ENCODE assay signal across 12 cellular contexts in genomic region chr15:101183226-101183925, GRCh38.
DNase-seq lines count a peak whose midpoint lies in the region; ATAC-seq, FAIRE-seq and TF ChIP-seq lines count a peak whose summit lies in the region.
"Had no signal": no experiment of that assay in that cellular context is flagged by ENCODE, and none has a peak within 500 bp of the region (broad histone marks: within the 10 kb centered on the region; RNA-seq: fewer than 3 reads in every experiment).

No MANE protein-coding gene starts in this region.

- H3K27ac ChIP-seq in liver (ENCODE audit: low read depth in 1 of 2, low read length in 2 of 2) (peak overlapping the region; percentile 22 to 35), HepG2 (ENCODE audit: extremely low read length, insufficient read depth, low read length) (no peak overlapping the region), fibroblast of lung (ENCODE audit: insufficient read depth, low read length) (peak overlapping the region; percentile 64), brain microvascular endothelial cell (no peak overlapping the region)

- POLR2A ChIA-PET in HepG2 (lab: Yijun Ruan, JAX) = no interaction called here

- H3K4me2 ChIP-seq in HepG2 (ENCODE audit: low read depth, low read length) (no peak overlapping the region), fibroblast of lung (ENCODE audit: extremely low read depth, insufficient read depth, low read length) (peak overlapping the region; percentile 19)

- TF ChIP-seq EP300 in HepG2 (IDR thresholded peaks at IDR 0.05; ENCODE audit: low read depth in 2 of 2, low read length in 2 of 2) (no peak), HepG2 (CRISPR knock-in tag; IDR thresholded peaks at IDR 0.05; ENCODE audit: borderline replicate concordance) (no peak)

- no peak for FAIRE-seq in HepG2 (lab: Jason Lieb, UNC)
- no peak for FAIRE-seq in H54 (lab: Jason Lieb, UNC)

- intact Hi-C loops in HepG2 (cut with micrococcal nuclease; ENCODE audit: unreplicated experiment) = no loop called here

- no peak for DNase-seq in HepG2 (ENCODE audit: low spot score)
- peak in 1 of 2 donors; percentile 92 for DNase-seq in fibroblast of lung (ENCODE audit: low read depth in 2 of 2)
- peak; percentile 40 for DNase-seq in midbrain (lab: John Stamatoyannopoulos, UW)
- no peak for DNase-seq in NCI-H69 (lab: John Stamatoyannopoulos, UW)
- DNase-seq in H54 (ENCODE audit: insufficient read length, low spot score) = no peak
- no peak for DNase-seq in brain microvascular endothelial cell
- DNase-seq: activated CD4-positive, CD25-positive, alpha-beta regulatory T cell; DMS53; occipital lobe; transverse colon had no signal

- TF ChIP-seq POLR2A in HepG2 (IDR thresholded peaks at IDR 0.05; ENCODE audit: insufficient read depth in 1 of 2, low read depth in 2 of 2, low read length in 2 of 2) (no peak), H54 (IDR thresholded peaks at IDR 0.05; ENCODE audit: low read depth, low read length) (no peak)

- ATAC-seq in HepG2 (no peak), HG03460 (IDR thresholded peaks at IDR 0.05; ENCODE audit: unreplicated experiment) (no peak)

- H2AFZ ChIP-seq in HepG2 (ENCODE audit: low read length) (no peak overlapping the region), fibroblast of lung (ENCODE audit: low read length) (no peak overlapping the region)

- TF ChIP-seq CTCF in liver (IDR thresholded peaks at IDR 0.05; ENCODE audit: low read depth, low read length, missing input control) (no peak), HepG2 (CRISPR knock-in tag; IDR thresholded peaks at IDR 0.05) (no peak), fibroblast of lung (conservative IDR thresholded peaks at IDR 0.05 in 1 of 2, IDR thresholded peaks at IDR 0.05 in 1 of 2; ENCODE audit: low read depth in 1 of 2, low read length in 2 of 2) (no peak), brain microvascular endothelial cell (IDR thresholded peaks at IDR 0.05; ENCODE audit: low read depth, low read length, missing control alignments) (no peak)

- no peaks in the 10 kb centered on the region for H3K9me3 ChIP-seq in liver (ENCODE audit: control insufficient read depth in 4 of 4, low read length in 3 of 4)
- no peaks in the 10 kb centered on the region for H3K9me3 ChIP-seq in HepG2 (ENCODE audit: low read length)
- no peaks in the 10 kb centered on the region for H3K9me3 ChIP-seq in fibroblast of lung (ENCODE audit: control insufficient read depth, insufficient read depth, low read depth, low read length)
- H3K9me3 ChIP-seq: transverse colon had no signal

- BruUV-seq in HepG2 (replicated peaks; lab: Mats Ljungman, UMichigan) = no TSS peak

- H3K4me3 ChIP-seq in liver (ENCODE audit: low read depth in 1 of 3, low read length in 3 of 3) (no peak overlapping the region), HepG2 (replicated peaks in 1 of 3; ENCODE audit: insufficient read depth in 1 of 3, low read depth in 2 of 3, low read length in 3 of 3) (no peak overlapping the region), fibroblast of lung (replicated peaks in 1 of 4; ENCODE audit: control extremely low read depth in 1 of 4, insufficient read depth in 1 of 4, low read depth in 3 of 4, low read length in 4 of 4) (no peak overlapping the region), brain microvascular endothelial cell (ENCODE audit: low read depth, low read length) (no peak overlapping the region)
- H3K4me3 ChIP-seq: transverse colon had no signal

- H3K36me3 ChIP-seq in liver (ENCODE audit: control insufficient read depth in 4 of 4, insufficient read depth in 3 of 4, low read depth in 1 of 4, low read length in 3 of 4) (peaks cover 0 to 2% (median under 1%) of the 10 kb centered on the region in 4 donors), HepG2 (replicated peaks in 1 of 2; ENCODE audit: control insufficient read depth in 1 of 2, insufficient read depth in 2 of 2, low read length in 2 of 2) (peaks cover 2 to 25% of the 10 kb centered on the region in 2 experiments; a peak in 3 of 5 replicates), fibroblast of lung (ENCODE audit: control insufficient read depth, insufficient read depth, low read length) (peaks cover 4% of the 10 kb centered on the region), brain microvascular endothelial cell (replicated peaks) (peaks cover 14% of the 10 kb centered on the region)

- WGBS in liver = 80% methylated on average over 9 of the region's 9 CpGs
- WGBS in HepG2 (ENCODE audit: low lambda C conversion rate) = 95% methylated on average over 9 of the region's 9 CpGs

- H3K9ac ChIP-seq in liver (ENCODE audit: low read depth in 1 of 2, low read length in 2 of 2) (no peak overlapping the region), HepG2 (ENCODE audit: insufficient read depth, low read depth, low read length) (no peak overlapping the region), fibroblast of lung (ENCODE audit: insufficient read depth, low read length) (peak overlapping the region; percentile 27)

- in situ Hi-C loops in HepG2 (cut with HindIII; ENCODE audit: extremely low pct_ligation_motif_present, low pct_unique_long_range_greater_than_20kb) (no loop called here), brain microvascular endothelial cell (cut with HindIII; ENCODE audit: low pct_ligation_motif_present, low sequenced_read_pairs) (no loop called here)

- CTCF ChIA-PET in HepG2 (lab: Yijun Ruan, JAX; ENCODE audit: low intra/inter-chr PET ratio, low total read pairs) = no interaction called here

- H3K4me1 ChIP-seq in liver (ENCODE audit: control insufficient read depth in 4 of 4, insufficient read depth in 4 of 4, low read length in 3 of 4) (no peaks in the 10 kb centered on the region), HepG2 (ENCODE audit: insufficient read depth, low read length) (no peaks in the 10 kb centered on the region), fibroblast of lung (ENCODE audit: control insufficient read depth, extremely low read depth, insufficient read depth, low read length) (peaks cover 19% of the 10 kb centered on the region)

- no peaks in the 10 kb centered on the region for H3K27me3 ChIP-seq in liver (ENCODE audit: control insufficient read depth in 4 of 4, insufficient read depth in 4 of 4, low read length in 3 of 4)
- H3K27me3 ChIP-seq in HepG2 (ENCODE audit: control insufficient read depth in 1 of 2, insufficient read depth in 2 of 2, low read length in 2 of 2) = no peaks in the 10 kb centered on the region
- H3K27me3 ChIP-seq in fibroblast of lung (ENCODE audit: control insufficient read depth, insufficient read depth, low read length) = no peaks in the 10 kb centered on the region
- H3K27me3 ChIP-seq in brain microvascular endothelial cell (replicated peaks) = no peaks in the 10 kb centered on the region
- H3K27me3 ChIP-seq: transverse colon had no signal

- TF ChIP-seq RAD21 in liver (IDR thresholded peaks at IDR 0.05) (no peak), HepG2 (CRISPR knock-in tag; IDR thresholded peaks at IDR 0.05) (no peak)

- H3K79me2 ChIP-seq in HepG2 (ENCODE audit: insufficient read depth, low read length) (peaks cover 12% of the 10 kb centered on the region), fibroblast of lung (ENCODE audit: control insufficient read depth, insufficient read depth, low read length) (peaks cover 93% of the 10 kb centered on the region)

- H4K20me1 ChIP-seq in HepG2 (ENCODE audit: insufficient read depth, low read length) = 0 out of 2 replicates have a peak, but pooled peaks cover 2% of the 10 kb centered on the region
- no peaks in the 10 kb centered on the region for H4K20me1 ChIP-seq in fibroblast of lung (ENCODE audit: control insufficient read depth, extremely low read depth, insufficient read depth, low read length)

TF ChIP-seq in liver, 16 proteins besides CTCF, POLR2A, EP300 and RAD21:
- TF ChIP-seq SP1 (IDR thresholded peaks at IDR 0.05) (no peak), NR2F2 (IDR thresholded peaks at IDR 0.05) (peak; percentile 36)
TF ChIP-seq in liver: peak in this region for 1.

TF ChIP-seq in HepG2, 621 proteins besides CTCF, POLR2A, EP300 and RAD21 (continues in another document):
- TF ChIP-seq NFIC (IDR thresholded peaks at IDR 0.05; ENCODE audit: low read length) (no peak), ZNF354B (CRISPR knock-in tag; IDR thresholded peaks at IDR 0.05) (no peak), NONO (IDR thresholded peaks at IDR 0.05) (no peak), NONO (CRISPR knock-in tag; conservative IDR thresholded peaks at IDR 0.05) (no peak), ZBTB7A (CRISPR knock-in tag; IDR thresholded peaks at IDR 0.05) (no peak)
- TF ChIP-seq, protein P1, sequence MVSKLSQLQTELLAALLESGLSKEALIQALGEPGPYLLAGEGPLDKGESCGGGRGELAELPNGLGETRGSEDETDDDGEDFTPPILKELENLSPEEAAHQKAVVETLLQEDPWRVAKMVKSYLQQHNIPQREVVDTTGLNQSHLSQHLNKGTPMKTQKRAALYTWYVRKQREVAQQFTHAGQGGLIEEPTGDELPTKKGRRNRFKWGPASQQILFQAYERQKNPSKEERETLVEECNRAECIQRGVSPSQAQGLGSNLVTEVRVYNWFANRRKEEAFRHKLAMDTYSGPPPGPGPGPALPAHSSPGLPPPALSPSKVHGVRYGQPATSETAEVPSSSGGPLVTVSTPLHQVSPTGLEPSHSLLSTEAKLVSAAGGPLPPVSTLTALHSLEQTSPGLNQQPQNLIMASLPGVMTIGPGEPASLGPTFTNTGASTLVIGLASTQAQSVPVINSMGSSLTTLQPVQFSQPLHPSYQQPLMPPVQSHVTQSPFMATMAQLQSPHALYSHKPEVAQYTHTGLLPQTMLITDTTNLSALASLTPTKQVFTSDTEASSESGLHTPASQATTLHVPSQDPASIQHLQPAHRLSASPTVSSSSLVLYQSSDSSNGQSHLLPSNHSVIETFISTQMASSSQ (IDR thresholded peaks at IDR 0.05; ENCODE audit: low read depth) = no peak
- TF ChIP-seq, protein P1 (CRISPR knock-in tag; IDR thresholded peaks at IDR 0.05; ENCODE audit: borderline replicate concordance) = no peak

Comparison
In these comparisons a context has a peak if more than half of its experiments do, and no peak if none do; other contexts are left out.
1. H3K27ac ChIP-seq: peak in liver (2 of 2) and fibroblast of lung (single experiment); none in HepG2 (single experiment) and brain microvascular endothelial cell (single experiment).